23 cellular contexts compared by ENCODE assay signal in the genomic region with DNA sequence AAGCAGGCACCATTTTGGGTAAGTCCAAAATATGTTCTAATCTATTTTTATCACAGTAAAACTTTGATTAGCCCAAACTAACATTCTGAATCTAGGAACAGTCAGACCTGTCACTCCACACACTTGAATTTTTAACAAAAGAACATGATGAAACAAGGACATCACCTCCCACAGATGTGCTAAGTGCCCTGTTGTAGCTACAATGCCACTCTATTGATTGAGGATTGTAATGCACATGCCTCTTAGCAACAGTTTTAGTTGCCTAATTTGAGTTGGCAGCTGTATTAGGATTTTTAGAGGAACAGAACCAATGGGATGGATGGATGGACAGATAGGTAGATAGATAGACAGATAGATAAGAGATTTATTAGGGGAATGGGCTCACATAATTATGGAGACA.
"Had no signal": no experiment of that assay in that cellular context is flagged by ENCODE, and none has a peak within 500 bp of the region (broad histone marks: within the 10 kb centered on the region; RNA-seq: fewer than 3 reads in every experiment).

No MANE protein-coding gene starts in this region.

- H3K27me3 ChIP-seq: esophagus muscularis mucosa, heart right ventricle, spleen, testis, upper lobe of left lung had no signal

- H3K9me3 ChIP-seq: esophagus muscularis mucosa, testis, upper lobe of left lung had no signal

- DNase-seq: activated CD4-positive, alpha-beta T cell treated with anti-CD3 and anti-CD28 coated beads, Interleukin-2, amount 10 ng/mL, durations not matched to agents 7 days and 5 days; activated CD4-positive, CD25-positive, alpha-beta regulatory T cell; activated CD8-positive, alpha-beta T cell treated with anti-CD3 and anti-CD28 coated beads, Interleukin-2, amount 10 ng/mL, durations not matched to agents 7 days and 5 days; activated effector memory CD4-positive, alpha-beta T cell treated with Interleukin-2 at 50 U/mL for 16 hours; activated naive CD4-positive, alpha-beta T cell treated with anti-CD3 and anti-CD28 coated beads, Interleukin-2, amount 10 ng/mL, durations not matched to agents 7 days and 5 days; activated naive CD8-positive, alpha-beta T cell treated with anti-CD3 and anti-CD28 coated beads, Interleukin-2, amount 50 U/mL, for 24 hours; activated T-cell treated with anti-CD3 and anti-CD28 coated beads, Interleukin-2, amount 50 U/mL, for 24 hours; anterior cingulate cortex; cortex of kidney; effector CD4-positive, alpha-beta T cell; heart right ventricle; left colon; naive thymus-derived CD4-positive, alpha-beta T cell; spleen; stimulated activated CD4-positive, alpha-beta T cell treated with anti-CD3 and anti-CD28 coated beads, Interleukin-4, amount 100 ng/mL, for 4 hours; T-cell; testis; upper lobe of left lung had no signal

- H3K4me1 ChIP-seq: parathyroid adenoma, spleen had no signal

- H3K4me3 ChIP-seq: esophagus muscularis mucosa, heart right ventricle, lung, spleen, testis, upper lobe of left lung had no signal

- H3K27ac ChIP-seq: parathyroid adenoma, spleen, testis had no signal

- H3K36me3 ChIP-seq: esophagus muscularis mucosa, heart right ventricle, spleen, upper lobe of left lung had no signal

- FAIRE-seq: endothelial cell of umbilical vein had no signal

- ATAC-seq: activated CD8-positive, alpha-beta T cell treated with anti-CD3 and anti-CD28 coated beads, Interleukin-2, amount 10 ng/mL, durations not matched to agents 7 days and 5 days; activated naive CD8-positive, alpha-beta T cell treated with anti-CD3 and anti-CD28 coated beads, Interleukin-2, amount 50 U/mL, for 24 hours; left colon; naive thymus-derived CD4-positive, alpha-beta T cell; stimulated activated memory B cell treated with anti-CD40 and anti-IgM and Interleukin-4, amounts not matched to agents 10 μg/mL and 1 μg/mL and 100 μg/mL, for 72 hours; T-cell had no signal

- H3K79me2 ChIP-seq: parathyroid adenoma had no signal

- H3K9ac ChIP-seq: parathyroid adenoma had no signal

- H2AFZ ChIP-seq: parathyroid adenoma had no signal
